ENCODE assay signal across 14 cellular contexts in genomic region chr1:16628361-16629111, GRCh38. TPM values are rescaled to one million over a fixed set of nuclear protein-coding genes. Genes with fewer than 3 reads are reported as not detected.
A peak's percentile ranks its signal among the peaks of the same experiment; 100 is the strongest.
DNase-seq lines count a peak whose midpoint lies in the region; ATAC-seq, FAIRE-seq and TF ChIP-seq lines count a peak whose summit lies in the region.
"Had no signal": no experiment of that assay in that cellular context is flagged by ENCODE, and none has a peak within 500 bp of the region (broad histone marks: within the 10 kb centered on the region; RNA-seq: fewer than 3 reads in every experiment).

No MANE protein-coding gene starts in this region.

- BruUV-seq in GM12878 (replicated peaks; lab: Mats Ljungman, UMichigan), result no TSS peak

- peak; percentile 1 for DNase-seq in activated naive CD4-positive, alpha-beta T cell treated with Interleukin-2 at 50 U/mL for 16 hours
- DNase-seq in activated naive CD4-positive, alpha-beta T cell treated with anti-CD3 and anti-CD28 coated beads, Interleukin-2, amount 50 U/mL, for 16 hours, result no peak
- DNase-seq in GM12878 (ENCODE audit: low read depth, low spot score) (no peak), lower lobe of right lung (peak; percentile 52), upper lobe of right lung (peak; percentile 71), MM.1S (no peak), NCI-H524 treated with DMSO at 0.1 percent for 48 hours (lab: John Stamatoyannopoulos, UW) (no peak)
- no peak for DNase-seq in activated CD4-positive, alpha-beta T cell treated with anti-CD3 and anti-CD28 coated beads, Interleukin-2, amount 50 U/mL, for 1 hour
- DNase-seq: AML-193; amniotic stem cell; effector memory CD4-positive, alpha-beta T cell; retina; thyroid gland had no signal

- TF ChIP-seq CTCF in GM12878 (IDR thresholded peaks at IDR 0.05 in 2 of 3, conservative IDR thresholded peaks at IDR 0.05 in 1 of 3; ENCODE audit: control insufficient read depth in 2 of 3, extremely low read depth in 1 of 3, insufficient read depth in 1 of 3, low read depth in 3 of 3, low read length in 3 of 3) (no peak), lower lobe of right lung (IDR thresholded peaks at IDR 0.05) (no peak), upper lobe of right lung (IDR thresholded peaks at IDR 0.05) (no peak), MM.1S (IDR thresholded peaks at IDR 0.05; ENCODE audit: low read length) (no peak)

- H3K4me3 ChIP-seq in GM12878, result no peak overlapping the region
- H3K4me3 ChIP-seq in lower lobe of right lung, result no peak overlapping the region
- H3K4me3 ChIP-seq in upper lobe of right lung, result no peak overlapping the region
- no peak overlapping the region for H3K4me3 ChIP-seq in MM.1S (ENCODE audit: low read length)
- H3K4me3 ChIP-seq: SK-N-MC, thyroid gland had no signal

- TF ChIP-seq EP300 in GM12878 (IDR thresholded peaks at IDR 0.05; ENCODE audit: borderline replicate concordance in 1 of 2, control insufficient read depth in 1 of 2, low read depth in 2 of 2, low read length in 2 of 2), result no peak

- RAD21 ChIA-PET in GM12878 (lab: Charles Lee; ENCODE audit: unreplicated experiment), result no interaction called here

- H3K4me2 ChIP-seq in GM12878 (ENCODE audit: control insufficient read depth, insufficient read depth), result no peak overlapping the region
- no peak overlapping the region for H3K4me2 ChIP-seq in MM.1S (ENCODE audit: low read depth, low read length)

- no peak overlapping the region for H3K9ac ChIP-seq in GM12878 (ENCODE audit: control insufficient read depth, insufficient read depth, low read length)
- no peak overlapping the region for H3K9ac ChIP-seq in MM.1S (ENCODE audit: low read length)

- SMC1A ChIA-PET in GM12878 (lab: Charles Lee; ENCODE audit: uncharacterized antibody, unreplicated experiment), result no interaction called here

- H3K9me2 ChIP-seq in MM.1S (replicated peaks; ENCODE audit: insufficient read depth, low read length), result no peaks in the 10 kb centered on the region

- H3K9me3 ChIP-seq in GM12878 (replicated peaks; ENCODE audit: control insufficient read depth, insufficient read depth, low read length) (no peaks in the 10 kb centered on the region), lower lobe of right lung (no peaks in the 10 kb centered on the region), upper lobe of right lung (no peaks in the 10 kb centered on the region), MM.1S (replicated peaks; ENCODE audit: insufficient read depth, low read length) (no peaks in the 10 kb centered on the region)
- H3K9me3 ChIP-seq: thyroid gland had no signal

- POLR2A ChIA-PET in GM12878 (lab: Charles Lee), result no interaction called here

- WGBS in GM12878 (ENCODE audit: insufficient coverage, insufficient replicate concordance, low lambda C conversion rate, missing lambda C conversion rate), result 89% methylated on average over 19 of the region's 19 CpGs

- H3K4me1 ChIP-seq in GM12878 (ENCODE audit: control insufficient read depth, insufficient read depth, low read length) (no peaks in the 10 kb centered on the region), lower lobe of right lung (no peaks in the 10 kb centered on the region), upper lobe of right lung (no peaks in the 10 kb centered on the region), MM.1S (ENCODE audit: low read length) (no peaks in the 10 kb centered on the region)

- no peak for FAIRE-seq in GM12878 (lab: Jason Lieb, UNC)

- H3K79me2 ChIP-seq in GM12878 (ENCODE audit: control insufficient read depth, insufficient read depth, low read length) (no peaks in the 10 kb centered on the region), MM.1S (ENCODE audit: low read length) (no peaks in the 10 kb centered on the region)

- intact Hi-C loops in GM12878 (cut with micrococcal nuclease; ENCODE audit: unreplicated experiment) (no loop called here), lower lobe of right lung (cut with DNase I) (no loop called here), upper lobe of right lung (cut with DNase I) (no loop called here)

- peak; percentile 21; the same call in 1 of the 2 replicates for TF ChIP-seq POLR2A in GM12878 (IDR thresholded peaks at IDR 0.05; ENCODE audit: low read depth, low read length)

- in situ Hi-C loops in GM12878 (cut with MboI), result loop anchor here (5.0 kb wide), 1 partner anchor 419 kb away; no protein-coding TSS in a partner anchor

- H3K27ac ChIP-seq in GM12878 (ENCODE audit: control insufficient read depth, insufficient read depth), result no peak overlapping the region
- no peak overlapping the region for H3K27ac ChIP-seq in lower lobe of right lung
- H3K27ac ChIP-seq in upper lobe of right lung, result no peak overlapping the region
- no peak overlapping the region for H3K27ac ChIP-seq in MM.1S (ENCODE audit: low read length)
- H3K27ac ChIP-seq: SK-N-MC, thyroid gland had no signal

- TF ChIP-seq RAD21 in GM12878 (IDR thresholded peaks at IDR 0.05; ENCODE audit: insufficient read depth, low read depth, low read length), result no peak

- no peak overlapping the region for H2AFZ ChIP-seq in GM12878 (ENCODE audit: control insufficient read depth, low read depth, low read length)
- H2AFZ ChIP-seq in MM.1S (ENCODE audit: low read length), result no peak overlapping the region

- no peaks in the 10 kb centered on the region for H4K20me1 ChIP-seq in GM12878 (ENCODE audit: control insufficient read depth, insufficient read depth)
- H4K20me1 ChIP-seq in MM.1S (ENCODE audit: insufficient read depth, low read length), result no peaks in the 10 kb centered on the region

- H3K36me3 ChIP-seq in GM12878 (ENCODE audit: control insufficient read depth in 2 of 2, insufficient read depth in 2 of 2, low read length in 1 of 2) (peaks cover 17 to 54% of the 10 kb centered on the region in 2 experiments), lower lobe of right lung (peaks cover 98% of the 10 kb centered on the region), upper lobe of right lung (peaks cover 94% of the 10 kb centered on the region), MM.1S (replicated peaks; ENCODE audit: insufficient read depth, low read length) (0 out of 2 replicates have a peak, but pooled peaks cover 2% of the 10 kb centered on the region)

- no peaks in the 10 kb centered on the region for H3F3A ChIP-seq in MM.1S (ENCODE audit: insufficient read depth, low read length)

- H3K27me3 ChIP-seq in GM12878 (replicated peaks in 1 of 2; ENCODE audit: control insufficient read depth in 2 of 2, insufficient read depth in 2 of 2, low read length in 1 of 2) (no peaks in the 10 kb centered on the region), lower lobe of right lung (ENCODE audit: low read depth) (no peaks in the 10 kb centered on the region), upper lobe of right lung (no peaks in the 10 kb centered on the region), MM.1S (replicated peaks; ENCODE audit: insufficient read depth, low read length) (no peaks in the 10 kb centered on the region)
- H3K27me3 ChIP-seq: thyroid gland had no signal

- ATAC-seq in GM12878, result no peak
- no peak for ATAC-seq in lower lobe of right lung
- ATAC-seq in upper lobe of right lung, result no peak

- CTCF ChIA-PET in GM12878 (lab: Yijun Ruan, JAX), result interaction anchor here (0.8 to 2.0 kb wide), 2 partner anchors 8 to 11 kb away, joined by 3 to 7 read pairs; no protein-coding TSS in a partner anchor

TF ChIP-seq in GM12878, 131 proteins besides CTCF, POLR2A, EP300 and RAD21 (continues in another document):
- TF ChIP-seq HDAC2 (IDR thresholded peaks at IDR 0.05), result no peak

RNA-seq across cellular contexts. Expression of gene NBPF1, which starts 15.2 kb away (rescaled TPM):
- total RNA-seq in GM12878 (2013; cell fraction: nucleolus; rRNA removed), result 9.5 and 10.3 TPM in 2 replicates
- 0.22 and 0.45 TPM in 2 replicates for total RNA-seq in GM12878 (2014; rRNA removed)
- total RNA-seq in GM12878 (2014; rRNA removed; fragmentation: Illumina TruSeq; extraction: Trizol), result 0.36 and 0.60 TPM in 2 replicates
- 1.2 and 1.4 TPM in 2 replicates for total RNA-seq in GM12878 (2021)
- polyA plus RNA-seq in GM12878 (2011; ENCODE audit: low read depth), result 1.4 TPM
- 3.2 and 3.4 TPM in 2 replicates for polyA plus RNA-seq in GM12878 (2011; rRNA removed)
- polyA plus RNA-seq in GM12878 (2011; cell fraction: cytosol; rRNA removed), result 1.7 and 1.9 TPM in 2 replicates
- 4.1 and 4.2 TPM in 2 replicates for polyA plus RNA-seq in GM12878 (2011; cell fraction: nucleus; rRNA removed)
- 1.7 and 2.6 TPM in 2 replicates for polyA plus RNA-seq in GM12878 (2012)
- polyA plus RNA-seq in GM12878 (2014; fragmentation: Illumina TruSeq; extraction: Trizol), result 1.1 and 1.6 TPM in 2 replicates
- under 1 TPM; 0.20 to 0.34 TPM for polyA plus RNA-seq in GM12878 (2014; fragmentation: Nextera tagmentation; extraction: Ambion mirVana)
- polyA plus RNA-seq in GM12878 (2014; rRNA removed), result 0.74 and 1.3 TPM in 2 replicates
- under 1 TPM; 0.70 to 0.73 TPM for polyA plus RNA-seq in GM12878 (2016; fragmentation: Nextera tagmentation; extraction: Ambion mirVana)
- polyA minus RNA-seq in GM12878 (2011; rRNA and poly(A)+ RNA removed), result 1.9 TPM in 2 replicates
- polyA minus RNA-seq in GM12878 (2011; cell fraction: cytosol; rRNA and poly(A)+ RNA removed), result 0.80 and 0.83 TPM in 2 replicates
- polyA minus RNA-seq in GM12878 (2011; cell fraction: nucleus; rRNA and poly(A)+ RNA removed), result 2.9 and 3.9 TPM in 2 replicates
- total RNA-seq in lower lobe of right lung, result 35.3 TPM
- total RNA-seq in upper lobe of right lung, result 31.2 TPM

RNA-seq across cellular contexts. Expression of gene RNU1-3, which starts 38.2 kb away (rescaled TPM):
- total RNA-seq in GM12878 (2013; cell fraction: nucleolus; rRNA removed), result under 0.01 TPM in 2 replicates
- total RNA-seq in GM12878 (2014; rRNA removed) (under 0.01 TPM in 2 replicates), GM12878 (2014; rRNA removed; fragmentation: Illumina TruSeq; extraction: Trizol) (20,946 and 25,634 TPM in 2 replicates), GM12878 (2021) (2,403 and 2,678 TPM in 2 replicates), lower lobe of right lung (6,803 TPM), upper lobe of right lung (6,622 TPM)
- polyA plus RNA-seq in GM12878 (2011; ENCODE audit: low read depth), result not detected
- polyA plus RNA-seq in GM12878 (2011; rRNA removed) (82.4 and 113 TPM in 2 replicates), GM12878 (2014; fragmentation: Illumina TruSeq; extraction: Trizol) (not detected in 2 replicates), GM12878 (2014; fragmentation: Nextera tagmentation; extraction: Ambion mirVana) (1 to 10 TPM; 4.5 to 4.9 TPM), GM12878 (2014; rRNA removed) (not detected in 2 replicates), GM12878 (2016; fragmentation: Nextera tagmentation; extraction: Ambion mirVana) (1 to 10 TPM; 2.6 to 3.6 TPM)
- polyA plus RNA-seq in GM12878 (2011; cell fraction: cytosol; rRNA removed), result under 0.01 TPM in 1 of 2 replicates, not detected in the other
- polyA plus RNA-seq in GM12878 (2011; cell fraction: nucleus; rRNA removed), result under 0.01 TPM in 2 replicates
- polyA plus RNA-seq in GM12878 (2012), result 66.2 TPM in 1 of 2 replicates, not detected in the other
- under 0.01 and 12,429 TPM in 2 replicates for polyA minus RNA-seq in GM12878 (2011; rRNA and poly(A)+ RNA removed)
- polyA minus RNA-seq in GM12878 (2011; cell fraction: cytosol; rRNA and poly(A)+ RNA removed), result 90,580 and 95,504 TPM in 2 replicates
- polyA minus RNA-seq in GM12878 (2011; cell fraction: nucleus; rRNA and poly(A)+ RNA removed), result 67,711 and 110,374 TPM in 2 replicates

Comparison
In these comparisons a context has a peak if more than half of its experiments do, and no peak if none do; other contexts are left out.
1. DNase-seq: peak in activated naive CD4-positive, alpha-beta T cell treated with Interleukin-2 at 50 U/mL for 16 hours (single experiment), lower lobe of right lung (single experiment) and upper lobe of right lung (single experiment); none in activated naive CD4-positive, alpha-beta T cell treated with anti-CD3 and anti-CD28 coated beads, Interleukin-2, amount 50 U/mL, for 16 hours (single experiment), GM12878 (single experiment), MM.1S (single experiment), activated CD4-positive, alpha-beta T cell treated with anti-CD3 and anti-CD28 coated beads, Interleukin-2, amount 50 U/mL, for 1 hour (single experiment) and NCI-H524 treated with DMSO at 0.1 percent for 48 hours (single experiment).